ENCODE assay signal across 8 cellular contexts in the genomic region with DNA sequence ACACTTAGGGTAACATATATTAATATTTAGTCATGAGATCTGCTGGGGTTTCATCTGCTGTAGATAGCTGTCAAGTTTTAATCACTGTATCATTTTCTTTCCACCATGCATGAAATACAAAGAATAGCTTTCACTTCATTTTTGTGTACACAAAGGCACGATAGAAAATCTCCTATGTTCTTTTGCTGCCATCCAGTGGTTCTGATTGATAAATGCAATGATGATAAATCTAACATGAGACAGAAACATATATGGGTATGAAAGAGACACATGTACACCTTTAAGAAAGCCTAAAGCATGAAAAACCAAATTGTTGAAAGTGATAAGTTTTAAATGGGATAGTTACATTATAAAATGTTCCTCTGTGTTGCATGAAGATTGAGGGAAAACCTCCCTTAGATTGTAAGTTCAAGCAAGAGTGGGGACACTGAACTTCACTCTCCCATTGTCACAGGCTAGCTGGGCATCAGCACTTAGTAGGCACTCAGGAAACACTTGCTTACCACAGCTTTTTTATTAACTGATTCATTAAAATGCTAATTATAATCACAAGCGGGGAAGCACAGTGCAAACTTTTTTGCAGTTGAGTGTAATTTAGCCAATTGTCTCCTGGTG. TPM values are rescaled to one million over a fixed set of nuclear protein-coding genes. Genes with fewer than 3 reads are reported as not detected.
A peak's percentile ranks its signal among the peaks of the same experiment; 100 is the strongest.
DNase-seq lines count a peak whose midpoint lies in the region; ATAC-seq and TF ChIP-seq lines count a peak whose summit lies in the region.

No MANE protein-coding gene starts in this region.

- no peak overlapping the region for H2AFZ ChIP-seq in mammary epithelial cell (ENCODE audit: low read depth, low read length)

- POLR2A ChIA-PET in CD4-positive, alpha-beta memory T cell (lab: Charles Lee; ENCODE audit: partially characterized antibody): no interaction called here

- no TSS peak for BruUV-seq in mammary epithelial cell (replicated peaks; lab: Mats Ljungman, UMichigan)

- H3K4me3 ChIP-seq in CD4-positive, alpha-beta memory T cell (ENCODE audit: low read length in 2 of 2): no peak overlapping the region
- H3K4me3 ChIP-seq in mammary epithelial cell (replicated peaks in 1 of 3; ENCODE audit: insufficient read depth in 1 of 3, low read depth in 2 of 3, low read length in 3 of 3) (no peak overlapping the region), lower lobe of right lung (no peak overlapping the region)

- ATAC-seq in GM19025 (IDR thresholded peaks at IDR 0.05; ENCODE audit: low read depth, unreplicated experiment) (peak; percentile 58), HG03521 (IDR thresholded peaks at IDR 0.05; ENCODE audit: unreplicated experiment) (peak; percentile 74), lower lobe of right lung (peak in 1 of 2 donors; percentile 61)

- CTCF ChIA-PET in CD4-positive, alpha-beta memory T cell (lab: Charles Lee; ENCODE audit: partially characterized antibody): interaction anchor here (0.5 to 2.2 kb wide), 4 partner anchors 9 to 1110 kb away, joined by 3 to 4 read pairs (median 3); no protein-coding TSS in a partner anchor
- CTCF ChIA-PET in mammary epithelial cell (lab: Charles Lee; ENCODE audit: low non-redundant PET): interaction anchor here (0.5 to 0.7 kb wide), 7 partner anchors 186 to 1603 kb away, joined by 3 to 6 read pairs (median 3); no protein-coding TSS in a partner anchor

- H3K79me2 ChIP-seq in mammary epithelial cell (ENCODE audit: insufficient read depth, low read length): no peaks in the 10 kb centered on the region

- dilution Hi-C loops in mammary epithelial cell (cut with HindIII; ENCODE audit: low sequenced_read_pairs): loop anchor here (25.0 kb wide), 1 partner anchor 294 kb away; no protein-coding TSS in a partner anchor

- no peak overlapping the region for H3K27ac Mint-ChIP-seq in CD4-positive, alpha-beta memory T cell

- in situ Hi-C loops in mammary epithelial cell (cut with MboI; ENCODE audit: low sequenced_read_pairs in 2 of 2): loop anchor here in 1 of 2 donors (25.0 kb wide), 1 partner anchor 1594 kb away; a partner anchor contains a TSS

- H4K20me1 ChIP-seq in mammary epithelial cell (ENCODE audit: insufficient read depth, low read length): no peaks in the 10 kb centered on the region

- no peak overlapping the region for H3K27ac ChIP-seq in CD4-positive, alpha-beta memory T cell (ENCODE audit: low read depth, low read length)
- H3K27ac ChIP-seq in mammary epithelial cell (ENCODE audit: insufficient read depth, low read depth, low read length): no peak overlapping the region
- no peak overlapping the region for H3K27ac ChIP-seq in lower lobe of right lung

- H3K4me1 ChIP-seq in CD4-positive, alpha-beta memory T cell (ENCODE audit: insufficient read depth, low read length): no peaks in the 10 kb centered on the region
- H3K4me1 ChIP-seq in mammary epithelial cell (ENCODE audit: insufficient read depth, low read length) (no peaks in the 10 kb centered on the region), lower lobe of right lung (no peaks in the 10 kb centered on the region)

- no peaks in the 10 kb centered on the region for H3K27me3 ChIP-seq in CD4-positive, alpha-beta memory T cell (ENCODE audit: insufficient read depth, low read length)
- no peaks in the 10 kb centered on the region for H3K27me3 ChIP-seq in mammary epithelial cell (ENCODE audit: insufficient read depth, low read length)
- H3K27me3 ChIP-seq in lower lobe of right lung (ENCODE audit: low read depth): no peaks in the 10 kb centered on the region

- H3K36me3 ChIP-seq in CD4-positive, alpha-beta memory T cell (ENCODE audit: insufficient read depth, low read length): no peaks in the 10 kb centered on the region
- H3K36me3 ChIP-seq in mammary epithelial cell (ENCODE audit: insufficient read depth, low read length) (no peaks in the 10 kb centered on the region), lower lobe of right lung (no peaks in the 10 kb centered on the region)

- no peaks in the 10 kb centered on the region for H3K9me3 ChIP-seq in CD4-positive, alpha-beta memory T cell (ENCODE audit: control insufficient read depth in 1 of 2, low read length in 2 of 2)
- no peaks in the 10 kb centered on the region for H3K9me3 ChIP-seq in mammary epithelial cell (replicated peaks; ENCODE audit: insufficient read depth, low read length)
- no peaks in the 10 kb centered on the region for H3K9me3 ChIP-seq in lower lobe of right lung

- no peak overlapping the region for H3K9ac ChIP-seq in mammary epithelial cell (ENCODE audit: insufficient read depth, low read length)

- H3K4me2 ChIP-seq in mammary epithelial cell (ENCODE audit: insufficient read depth, low read depth, low read length): peak overlapping the region; percentile 45

- H3K9me3 Mint-ChIP-seq in CD4-positive, alpha-beta memory T cell: no peaks in the 10 kb centered on the region

- no peak overlapping the region for H3K4me3 Mint-ChIP-seq in CD4-positive, alpha-beta memory T cell

- peak; percentile 67 to 70 for TF ChIP-seq CTCF in mammary epithelial cell (conservative IDR thresholded peaks at IDR 0.05 in 1 of 2, IDR thresholded peaks at IDR 0.05 in 1 of 2; ENCODE audit: extremely low read depth in 1 of 2, insufficient read depth in 1 of 2, low read depth in 1 of 2, low read length in 2 of 2)
- TF ChIP-seq CTCF in lower lobe of right lung (IDR thresholded peaks at IDR 0.05): peak; percentile 69

- no peaks in the 10 kb centered on the region for H3K27me3 Mint-ChIP-seq in CD4-positive, alpha-beta memory T cell

- no peaks in the 10 kb centered on the region for H3K36me3 Mint-ChIP-seq in CD4-positive, alpha-beta memory T cell

- peaks cover 0 to 1% (median 0%) of the 10 kb centered on the region in 4 donors for H3K4me1 Mint-ChIP-seq in CD4-positive, alpha-beta memory T cell

- intact Hi-C loops in CD4-positive, alpha-beta memory T cell (cut with micrococcal nuclease): no loop called here
- intact Hi-C loops in mammary epithelial cell (cut with micrococcal nuclease): loop anchor here (1.0 to 10.0 kb wide), 9 partner anchors 114 to 1604 kb away; no protein-coding TSS in a partner anchor
- intact Hi-C loops in lower lobe of right lung (cut with DNase I): no loop called here

- DNase-seq in CD4-positive, alpha-beta memory T cell: peak in 4 of 5 donors; percentile 19 to 39 (median 24)
- DNase-seq in NCI-H526 treated with DMSO at 0.1 percent for 48 hours (lab: John Stamatoyannopoulos, UW) (peak; percentile 54), mammary epithelial cell (peak; percentile 48), lower lobe of right lung (no peak), mucosa of gallbladder (ENCODE audit: low spot score) (no peak)
- no peak for DNase-seq in activated CD4-positive, alpha-beta T cell treated with anti-CD3 and anti-CD28 coated beads for 4 hours

- 44% methylated on average over 2 of the region's 2 CpGs for WGBS in mammary epithelial cell (ENCODE audit: low coverage, missing lambda C conversion rate)

RNA-seq across cellular contexts. Expression of a gene that starts 31.2 kb away (rescaled TPM):
- 10 to 100 TPM; 12.4 to 13.4 TPM for total RNA-seq in CD4-positive, alpha-beta memory T cell
- 10 to 100 TPM in 1 of 2 donors, 1 to 10 TPM in 1; 5.2 to 22.7 TPM for polyA plus RNA-seq in CD4-positive, alpha-beta memory T cell
- total RNA-seq in mammary epithelial cell: 10 to 100 TPM; 19.3 to 22.7 TPM
- 25.3 TPM for polyA plus RNA-seq in mammary epithelial cell
- polyA minus RNA-seq in mammary epithelial cell: 10.9 TPM
- total RNA-seq in lower lobe of right lung: 21.5 TPM
- 18.8 TPM for total RNA-seq in mucosa of gallbladder

Comparison
In these comparisons a context has a peak if more than half of its experiments do, and no peak if none do; other contexts are left out.
1. DNase-seq: peak in CD4-positive, alpha-beta memory T cell (4 of 5), NCI-H526 treated with DMSO at 0.1 percent for 48 hours (single experiment) and mammary epithelial cell (single experiment); none in lower lobe of right lung (single experiment), mucosa of gallbladder (single experiment) and activated CD4-positive, alpha-beta T cell treated with anti-CD3 and anti-CD28 coated beads for 4 hours (0 of 2).